In the genomic region with DNA sequence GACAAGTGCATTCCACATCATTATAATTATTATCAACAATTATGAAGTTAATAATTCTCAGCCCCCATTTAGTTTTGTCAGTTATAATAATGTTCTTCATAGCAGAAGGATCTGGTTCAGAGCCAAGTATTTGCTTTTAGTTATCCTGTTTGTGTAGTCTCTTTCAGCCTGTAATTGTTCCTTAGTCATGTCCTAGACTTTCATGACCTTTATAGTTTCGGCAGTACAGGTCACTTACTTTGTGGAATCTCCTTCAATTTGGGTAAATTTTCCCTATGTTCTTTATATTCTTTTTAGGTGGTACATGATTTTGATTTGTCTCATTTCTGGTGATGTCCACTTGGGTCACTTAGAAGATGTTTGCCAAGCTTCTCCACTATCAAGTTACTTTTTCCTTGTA, we compare ENCODE assay signal across 16 cellular contexts. TPM values are rescaled to one million over a fixed set of nuclear protein-coding genes. Genes with fewer than 3 reads are reported as not detected.
A peak's percentile ranks its signal among the peaks of the same experiment; 100 is the strongest.
DNase-seq lines count a peak whose midpoint lies in the region; ATAC-seq, FAIRE-seq and TF ChIP-seq lines count a peak whose summit lies in the region.
"Had no signal": no experiment of that assay in that cellular context is flagged by ENCODE, and none has a peak within 500 bp of the region (broad histone marks: within the 10 kb centered on the region; RNA-seq: fewer than 3 reads in every experiment).

No MANE protein-coding gene starts in this region.

- no peak overlapping the region for H3K9ac ChIP-seq in skeletal muscle satellite cell (ENCODE audit: low read depth, low read length)

- TF ChIP-seq CTCF in RWPE2 (IDR thresholded peaks at IDR 0.05; ENCODE audit: poor library complexity, severe bottlenecking) = no peak

- H3K27me3 ChIP-seq in RWPE2 (ENCODE audit: insufficient read depth, poor library complexity, severe bottlenecking) (no peaks in the 10 kb centered on the region), skeletal muscle satellite cell (ENCODE audit: control insufficient read depth, insufficient read depth, low read length) (no peaks in the 10 kb centered on the region)
- H3K27me3 ChIP-seq: SJCRH30 had no signal

- FAIRE-seq in islet of Langerhans (lab: Jason Lieb, UNC) = peak; percentile 21
- FAIRE-seq: D721Med, K562 had no signal

- H3K4me3 ChIP-seq in RWPE2 (ENCODE audit: severe bottlenecking) = no peak overlapping the region
- H3K4me3 ChIP-seq in skeletal muscle satellite cell (ENCODE audit: low read length) = no peak overlapping the region
- H3K4me3 ChIP-seq: K562, SJCRH30 had no signal

- peak overlapping the region; percentile 16 for H3K27ac ChIP-seq in RWPE2 (ENCODE audit: poor library complexity, severe bottlenecking)
- H3K27ac ChIP-seq: SJCRH30, WERI-Rb-1 had no signal

- no peak for ATAC-seq in RWPE2 (ENCODE audit: low read depth)
- no peak for ATAC-seq in activated CD4-positive, CD25-positive, alpha-beta regulatory T cell treated with anti-CD3 and anti-CD28 coated beads, Interleukin-2, amount 50 U/mL, for 24 hours

- H3K9me3 ChIP-seq in RWPE2 (ENCODE audit: severe bottlenecking) = no peaks in the 10 kb centered on the region
- H3K9me3 ChIP-seq in skeletal muscle satellite cell (replicated peaks; ENCODE audit: low read length) = no peaks in the 10 kb centered on the region
- H3K9me3 ChIP-seq: SJCRH30 had no signal

- DNase-seq in NCI-H1105 treated with DMSO at 0.1 percent for 48 hours (lab: John Stamatoyannopoulos, UW) (peak; percentile 12), NCI-H1105 (lab: John Stamatoyannopoulos, UW) (no peak), RWPE2 (ENCODE audit: low spot score) (no peak), GDM1 (lab: John Stamatoyannopoulos, UW) (no peak), NCI-H524 treated with DMSO at 0.1 percent for 48 hours (lab: John Stamatoyannopoulos, UW) (no peak)
- DNase-seq: effector CD8-positive, alpha-beta T cell; kidney glomerular epithelial cell; NCI-H187; SJCRH30; WERI-Rb-1 had no signal

- H3K4me1 ChIP-seq in RWPE2 (ENCODE audit: insufficient read depth, poor library complexity, severe bottlenecking) (peaks cover 17% of the 10 kb centered on the region), skeletal muscle satellite cell (ENCODE audit: control insufficient read depth, insufficient read depth, low read length) (peaks cover 30% of the 10 kb centered on the region)
- H3K4me1 ChIP-seq: SJCRH30 had no signal

- peak overlapping the region; percentile 56 for H3K4me2 ChIP-seq in skeletal muscle satellite cell (ENCODE audit: low read length)

- H3K36me3 ChIP-seq in RWPE2 (ENCODE audit: low read depth) = no peaks in the 10 kb centered on the region
- no peaks in the 10 kb centered on the region for H3K36me3 ChIP-seq in skeletal muscle satellite cell (ENCODE audit: insufficient read depth, low read length)
- H3K36me3 ChIP-seq: SJCRH30, WERI-Rb-1 had no signal

RNA-seq across cellular contexts. Expression of a gene that starts 34.3 kb away (rescaled TPM):
- 12.2 and 13.9 TPM in 2 replicates for total RNA-seq in skeletal muscle satellite cell (2012; rRNA removed)

RNA-seq across cellular contexts. Expression of a gene that starts 55.9 kb away (rescaled TPM):
- total RNA-seq in skeletal muscle satellite cell (2012; rRNA removed) = 10.9 and 16.5 TPM in 2 replicates
- total RNA-seq: A172, SJCRH30 had no signal
